Comparison of ENCODE assay signal across 9 cellular contexts in the genomic region with DNA sequence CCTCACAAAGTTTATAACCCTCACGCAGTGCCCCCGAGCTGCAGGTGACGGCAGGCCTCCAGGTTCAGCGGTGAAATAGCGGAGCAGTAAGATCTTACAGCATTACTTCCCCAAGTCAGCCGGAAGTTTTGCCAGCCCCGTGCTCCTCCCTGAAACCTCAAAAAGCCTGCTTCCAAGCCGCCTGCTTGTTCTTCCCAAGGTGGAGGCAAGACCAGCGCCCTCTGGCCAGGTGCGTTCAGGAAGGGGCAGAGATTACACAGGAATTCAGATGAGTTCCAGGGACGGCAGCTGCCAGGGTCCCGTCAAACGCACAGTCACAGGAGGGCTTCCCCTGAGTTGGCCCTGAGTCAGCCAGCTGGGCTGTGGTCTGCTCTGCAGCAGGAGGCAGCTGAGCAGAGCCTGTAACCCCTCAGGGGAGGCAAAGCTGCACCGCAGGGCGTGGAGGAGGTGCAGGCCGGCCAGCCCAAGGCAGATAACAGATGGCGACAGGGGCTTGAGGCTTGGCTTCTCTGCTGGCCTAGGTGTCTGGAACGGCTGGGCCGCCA.
DNase-seq lines count a peak whose midpoint lies in the region; ATAC-seq and TF ChIP-seq lines count a peak whose summit lies in the region.
"Had no signal": no experiment of that assay in that cellular context is flagged by ENCODE, and none has a peak within 500 bp of the region (broad histone marks: within the 10 kb centered on the region; RNA-seq: fewer than 3 reads in every experiment).

No MANE protein-coding gene starts in this region.

- TF ChIP-seq CTCF in natural killer cell (IDR thresholded peaks at IDR 0.05) (no peak), lower leg skin (IDR thresholded peaks at IDR 0.05) (no peak)

- peak; percentile 59 for DNase-seq in NCI-H2171 treated with DMSO at 0.1 percent for 48 hours (lab: John Stamatoyannopoulos, UW)
- no peak for DNase-seq in natural killer cell
- no peak for DNase-seq in stimulated activated CD4-positive, alpha-beta T cell treated with anti-CD3 and anti-CD28 coated beads, Interleukin-2, amount 100 ng/mL, for 24 hours
- no peak for DNase-seq in lower leg skin (ENCODE audit: low spot score in 2 of 2)
- no peak for DNase-seq in NCI-H1436 (lab: John Stamatoyannopoulos, UW)
- no peak for DNase-seq in NCI-H1930 (lab: John Stamatoyannopoulos, UW)
- DNase-seq: pancreas had no signal

- H3K4me1 Mint-ChIP-seq in natural killer cell: peaks cover 0 to 21% of the 10 kb centered on the region in 2 donors

- H3K27me3 Mint-ChIP-seq in natural killer cell (ENCODE audit: low read depth in 2 of 2): peaks cover 5 to 13% of the 10 kb centered on the region in 2 donors

- no peak overlapping the region for H3K4me3 ChIP-seq in lower leg skin (ENCODE audit: low read depth, poor library complexity, severe bottlenecking)
- H3K4me3 ChIP-seq: pancreas had no signal

- H3K27ac Mint-ChIP-seq in natural killer cell: no peak overlapping the region

- no peaks in the 10 kb centered on the region for H3K9me3 Mint-ChIP-seq in natural killer cell

- no peaks in the 10 kb centered on the region for H3K36me3 Mint-ChIP-seq in natural killer cell

- intact Hi-C loops in natural killer cell (cut with micrococcal nuclease): no loop called here
- intact Hi-C loops in lower leg skin (cut with DNase I; ENCODE audit: low total_unique reads): no loop called here

- WGBS in lower leg skin, 2 donors: 66 to 74% methylated on average over 12 to 19 of the region's 19 CpGs

- ATAC-seq in GM18858 (IDR thresholded peaks at IDR 0.05; ENCODE audit: unreplicated experiment) (peak; percentile 78), HG02642 (IDR thresholded peaks at IDR 0.05; ENCODE audit: poor library complexity, unreplicated experiment) (peak; percentile 78), natural killer cell (peak; percentile 44 to 62 (median 50))

- H3K4me3 Mint-ChIP-seq in natural killer cell: no peak overlapping the region

- TF ChIP-seq POLR2A in lower leg skin (IDR thresholded peaks at IDR 0.05): no peak
